ENCODE assay signal across 17 cellular contexts in genomic region chr2:236971131-236971850, GRCh38.
DNase-seq lines count a peak whose midpoint lies in the region; ATAC-seq, FAIRE-seq and TF ChIP-seq lines count a peak whose summit lies in the region.
"Had no signal": no experiment of that assay in that cellular context is flagged by ENCODE, and none has a peak within 500 bp of the region (broad histone marks: within the 10 kb centered on the region; RNA-seq: fewer than 3 reads in every experiment).

No MANE protein-coding gene starts in this region.

- no peak overlapping the region for H2BK120ac ChIP-seq in trophoblast cell (ENCODE audit: insufficient read depth, low read length, poor library complexity)
- H2BK120ac ChIP-seq in H9 (ENCODE audit: low read depth, low read length, poor library complexity, severe bottlenecking), result no peak overlapping the region
- no peak overlapping the region for H2BK120ac ChIP-seq in mesendoderm (ENCODE audit: low read depth, low read length)

- TF ChIP-seq POLR2A in gastroesophageal sphincter (IDR thresholded peaks at IDR 0.05), result no peak

- H2BK20ac ChIP-seq in H9 (ENCODE audit: low read depth, low read length, poor library complexity, severe bottlenecking), result no peak overlapping the region

- H2AK5ac ChIP-seq in trophoblast cell (ENCODE audit: low read length) (no peak overlapping the region), H9 (ENCODE audit: insufficient read length, low read length) (no peak overlapping the region), mesendoderm (ENCODE audit: low read length) (no peak overlapping the region)

- H2BK5ac ChIP-seq in trophoblast cell (ENCODE audit: low read depth, low read length, poor library complexity) (no peak overlapping the region), H9 (ENCODE audit: insufficient read length, low read length) (no peak overlapping the region), mesendoderm (ENCODE audit: low read length) (no peak overlapping the region)

- no peak overlapping the region for H3T11ph ChIP-seq in H9 (ENCODE audit: low read length)

- H4K20me1 ChIP-seq in H9 (ENCODE audit: control insufficient read depth, insufficient read depth, insufficient read length), result no peaks in the 10 kb centered on the region
- no peaks in the 10 kb centered on the region for H4K20me1 ChIP-seq in PC-3 (ENCODE audit: low read length)

- H4K5ac ChIP-seq in H9 (ENCODE audit: insufficient read length, low read depth, low read length) (no peak overlapping the region), mesendoderm (ENCODE audit: low read length) (no peak overlapping the region)

- H3K9ac ChIP-seq in trophoblast cell (ENCODE audit: low read length) (no peak overlapping the region), H9 (ENCODE audit: extremely low read depth, insufficient read length, low read length) (no peak overlapping the region), mesendoderm (ENCODE audit: low read length) (no peak overlapping the region), PC-3 (ENCODE audit: low read length) (no peak overlapping the region), kidney (ENCODE audit: low read length in 2 of 2) (no peak overlapping the region)

- no peak overlapping the region for H4K8ac ChIP-seq in trophoblast cell (ENCODE audit: low read depth, low read length)
- no peak overlapping the region for H4K8ac ChIP-seq in H9 (replicated peaks; ENCODE audit: insufficient read length, low read depth, low read length)
- H4K8ac ChIP-seq in mesendoderm (ENCODE audit: low read depth, low read length), result no peak overlapping the region

- H3K4me1 Mint-ChIP-seq in CD4-positive, alpha-beta T cell (ENCODE audit: low read depth), result peaks cover 61% of the 10 kb centered on the region
- peaks cover 50 to 55% of the 10 kb centered on the region in 2 experiments for H3K4me1 Mint-ChIP-seq in H9

- H3F3A ChIP-seq in PC-3 (ENCODE audit: low read length, unreplicated experiment), result peaks cover 4% of the 10 kb centered on the region

- H3K56ac ChIP-seq in H9 (ENCODE audit: insufficient read length, low read depth, low read length) (no peak overlapping the region), mesendoderm (ENCODE audit: low read length) (no peak overlapping the region)

- H3K27ac Mint-ChIP-seq in CD4-positive, alpha-beta T cell, result peak overlapping the region; percentile 96
- H3K27ac Mint-ChIP-seq in H9, result no peak overlapping the region; a peak in 1 of 7 replicates
- H3K27ac Mint-ChIP-seq: activated naive CD4-positive, alpha-beta T cell treated with anti-CD3 and anti-CD28 coated beads, Interleukin-2, amount 50 U/mL, for 72 hours had no signal

- H2AFZ ChIP-seq in trophoblast cell (ENCODE audit: insufficient read depth, low read length, poor library complexity) (no peak overlapping the region), H9 (ENCODE audit: low read length) (no peak overlapping the region), PC-3 (ENCODE audit: low read length) (no peak overlapping the region)

- no peaks in the 10 kb centered on the region for H3K27me3 ChIP-seq in CD4-positive, alpha-beta T cell (ENCODE audit: control insufficient read depth, insufficient read depth, low read length)
- peaks cover 36% of the 10 kb centered on the region for H3K27me3 ChIP-seq in gastroesophageal sphincter
- no peaks in the 10 kb centered on the region for H3K27me3 ChIP-seq in trophoblast cell (ENCODE audit: insufficient read depth, low read length)
- H3K27me3 ChIP-seq in H9 (ENCODE audit: insufficient read depth, low read length), result no peaks in the 10 kb centered on the region
- H3K27me3 ChIP-seq in mesendoderm (ENCODE audit: insufficient read depth, low read length, poor library complexity), result no peaks in the 10 kb centered on the region
- H3K27me3 ChIP-seq in PC-3 (ENCODE audit: low read length), result no peaks in the 10 kb centered on the region
- H3K27me3 ChIP-seq: pancreas had no signal

- no peak for FAIRE-seq in kidney (lab: Jason Lieb, UNC)
- FAIRE-seq: G401.6, pancreas had no signal

- H4K12ac ChIP-seq in trophoblast cell (ENCODE audit: low read depth, low read length), result no peak overlapping the region

- H3K14ac ChIP-seq in trophoblast cell (ENCODE audit: low read length) (no peak overlapping the region), H9 (ENCODE audit: insufficient read depth, low read length) (no peak overlapping the region)

- no peak overlapping the region for H3K18ac ChIP-seq in trophoblast cell (ENCODE audit: low read length)
- H3K18ac ChIP-seq in H9 (ENCODE audit: insufficient read length, low read depth, low read length), result no peak overlapping the region
- no peak overlapping the region for H3K18ac ChIP-seq in mesendoderm (ENCODE audit: low read length)

- DNase-seq in CD4-positive, alpha-beta T cell, result no peak
- DNase-seq in NOMO-1 treated with DMSO at 0.1 percent for 48 hours (lab: John Stamatoyannopoulos, UW; ENCODE audit: unreplicated experiment) (peak; percentile 65), trophoblast cell (no peak), H9 (no peak), mesendoderm (no peak), PC-3 (no peak), kidney (no peak)
- DNase-seq: activated T-cell treated with anti-CD3 and anti-CD28 coated beads for 4 hours; BE2C; central memory CD4-positive, alpha-beta T cell; KBM-7; NCI-H2081 treated with DMSO at 0.1 percent for 48 hours; pancreas; WERI-Rb-1 had no signal

- no peaks in the 10 kb centered on the region for H3K27me3 Mint-ChIP-seq in CD4-positive, alpha-beta T cell
- H3K27me3 Mint-ChIP-seq in H9 (ENCODE audit: low read depth), result peaks cover 8% of the 10 kb centered on the region

- H3K79me2 ChIP-seq in trophoblast cell (ENCODE audit: control insufficient read depth, insufficient read depth, low read length, poor library complexity) (no peaks in the 10 kb centered on the region), H9 (ENCODE audit: insufficient read depth, low read length) (no peaks in the 10 kb centered on the region), mesendoderm (ENCODE audit: control insufficient read depth, insufficient read depth, low read length) (no peaks in the 10 kb centered on the region), PC-3 (ENCODE audit: low read length) (no peaks in the 10 kb centered on the region)

- H3K27ac ChIP-seq in CD4-positive, alpha-beta T cell (ENCODE audit: low read depth, low read length), result no peak overlapping the region
- peak overlapping the region in 3 of 4 donors; percentile 57 to 76 (median 75) for H3K27ac ChIP-seq in gastroesophageal sphincter
- no peak overlapping the region for H3K27ac ChIP-seq in trophoblast cell (ENCODE audit: low read depth, low read length)
- no peak overlapping the region for H3K27ac ChIP-seq in H9 (ENCODE audit: insufficient read length, low read depth, low read length)
- H3K27ac ChIP-seq in mesendoderm (ENCODE audit: low read depth, low read length), result no peak overlapping the region
- no peak overlapping the region for H3K27ac ChIP-seq in PC-3 (ENCODE audit: low read length)
- H3K27ac ChIP-seq in kidney (ENCODE audit: low read depth in 2 of 2, low read length in 2 of 2), result no peak overlapping the region
- H3K27ac ChIP-seq: WERI-Rb-1 had no signal

- TF ChIP-seq CTCF in CD4-positive, alpha-beta T cell (IDR thresholded peaks at IDR 0.05), result no peak
- TF ChIP-seq CTCF in gastroesophageal sphincter (IDR thresholded peaks at IDR 0.05), result no peak
- no peak for TF ChIP-seq CTCF in H9 (conservative IDR thresholded peaks at IDR 0.05)
- TF ChIP-seq CTCF in PC-3 (conservative IDR thresholded peaks at IDR 0.05; ENCODE audit: low read depth, low read length), result no peak
- no peak for TF ChIP-seq CTCF in kidney (IDR thresholded peaks at IDR 0.05; ENCODE audit: borderline replicate concordance, extremely low read depth, insufficient read depth)

- no peak overlapping the region for H3K23ac ChIP-seq in trophoblast cell (ENCODE audit: low read length)
- H3K23ac ChIP-seq in H9 (ENCODE audit: insufficient read length, low read depth, low read length), result no peak overlapping the region
- no peak overlapping the region for H3K23ac ChIP-seq in mesendoderm (ENCODE audit: low read length)

- no peaks in the 10 kb centered on the region for H3K9me2 ChIP-seq in PC-3 (replicated peaks; ENCODE audit: low read length)

- H2BK12ac ChIP-seq in trophoblast cell (ENCODE audit: low read length) (no peak overlapping the region), H9 (ENCODE audit: insufficient read length, low read depth, low read length) (no peak overlapping the region)

- no peak for ATAC-seq in CD4-positive, alpha-beta T cell (ENCODE audit: poor library complexity)
- ATAC-seq in gastroesophageal sphincter (no peak), PC-3 (no peak)
- ATAC-seq: activated naive CD4-positive, alpha-beta T cell treated with anti-CD3 and anti-CD28 coated beads, Interleukin-2, amount 50 U/mL, for 72 hours had no signal

- H3K4me2 ChIP-seq in trophoblast cell (ENCODE audit: low read length) (no peak overlapping the region), H9 (ENCODE audit: insufficient read depth, insufficient read length, low read length) (no peak overlapping the region), mesendoderm (ENCODE audit: low read length) (no peak overlapping the region), PC-3 (ENCODE audit: low read length) (no peak overlapping the region)

- 18 to 53% methylated on average over 3 to 15 of the region's 15 CpGs for WGBS in gastroesophageal sphincter (ENCODE audit: low coverage in 1 of 2), 2 donors
- no CpG with 5 or more reads among the region's 15 CpGs for WGBS in trophoblast cell (ENCODE audit: extremely low coverage, insufficient coverage, insufficient read length)
- WGBS in H9 (ENCODE audit: extremely low coverage, insufficient read length, low lambda C conversion rate), result no CpG with 5 or more reads among the region's 15 CpGs
- no CpG with 5 or more reads among the region's 15 CpGs for WGBS in mesendoderm (ENCODE audit: extremely low coverage, insufficient coverage, low lambda C conversion rate)

- no peak overlapping the region for H3K4me3 Mint-ChIP-seq in CD4-positive, alpha-beta T cell
- no peak overlapping the region for H3K4me3 Mint-ChIP-seq in H9

- H3K4me3 ChIP-seq in gastroesophageal sphincter, result no peak overlapping the region
- no peak overlapping the region for H3K4me3 ChIP-seq in trophoblast cell (ENCODE audit: low read depth, low read length)
- no peak overlapping the region for H3K4me3 ChIP-seq in mesendoderm (ENCODE audit: low read length)
- no peak overlapping the region for H3K4me3 ChIP-seq in PC-3 (ENCODE audit: low read length)
- H3K4me3 ChIP-seq in kidney (ENCODE audit: low read length in 2 of 2), result no peak overlapping the region
- H3K4me3 ChIP-seq: pancreas had no signal

- POLR2A ChIA-PET in CD4-positive, alpha-beta T cell (lab: Charles Lee), result no interaction called here
- POLR2A ChIA-PET in PC-3 (lab: Charles Lee; ENCODE audit: unreplicated experiment), result no interaction called here

- H2BK15ac ChIP-seq in H9 (ENCODE audit: low read depth, low read length) (no peak overlapping the region), mesendoderm (replicated peaks; ENCODE audit: low read depth) (no peak overlapping the region)

- H4K91ac ChIP-seq in trophoblast cell (ENCODE audit: low read depth, low read length), result peak overlapping the region; percentile 16
- no peak overlapping the region for H4K91ac ChIP-seq in H9 (ENCODE audit: insufficient read length, low read depth, low read length)

- H3K4me1 ChIP-seq in gastroesophageal sphincter (peaks cover 0 to 9% (median 0%) of the 10 kb centered on the region in 3 donors), trophoblast cell (ENCODE audit: control insufficient read depth in 1 of 2, insufficient read depth in 2 of 2, low read length in 2 of 2) (peaks cover 19 to 25% of the 10 kb centered on the region in 2 experiments), H9 (ENCODE audit: insufficient read depth, low read length) (peaks cover 3% of the 10 kb centered on the region; the same call in 1 of the 2 replicates), mesendoderm (ENCODE audit: control insufficient read depth, low read depth, low read length) (peaks cover 8% of the 10 kb centered on the region), PC-3 (ENCODE audit: insufficient read depth, low read length) (peaks cover 24% of the 10 kb centered on the region), kidney (ENCODE audit: control insufficient read depth in 1 of 2, insufficient read depth in 1 of 2, low read depth in 1 of 2, low read length in 2 of 2) (peaks cover 11 to 20% of the 10 kb centered on the region in 2 donors)
- H3K4me1 ChIP-seq: BE2C had no signal

- peaks cover 11% of the 10 kb centered on the region for H3K79me1 ChIP-seq in trophoblast cell (ENCODE audit: low read length)
- H3K79me1 ChIP-seq in H9 (ENCODE audit: insufficient read depth, low read depth, low read length, poor library complexity, severe bottlenecking), result no peaks in the 10 kb centered on the region
- H3K79me1 ChIP-seq in mesendoderm (ENCODE audit: low read length), result no peaks in the 10 kb centered on the region

- H3K9me3 ChIP-seq in CD4-positive, alpha-beta T cell (ENCODE audit: control insufficient read depth, low read length), result no peaks in the 10 kb centered on the region
- H3K9me3 ChIP-seq in gastroesophageal sphincter (no peaks in the 10 kb centered on the region), trophoblast cell (ENCODE audit: insufficient read depth, low read depth, low read length) (no peaks in the 10 kb centered on the region), H9 (ENCODE audit: control insufficient read depth, low read depth, low read length) (no peaks in the 10 kb centered on the region), PC-3 (ENCODE audit: low read length) (no peaks in the 10 kb centered on the region), kidney (ENCODE audit: control insufficient read depth in 1 of 2, low read length in 2 of 2) (no peaks in the 10 kb centered on the region)
- H3K9me3 ChIP-seq: BE2C, pancreas had no signal

- no TSS peak for BruUV-seq in PC-3 (replicated peaks; lab: Mats Ljungman, UMichigan)

- intact Hi-C loops in CD4-positive, alpha-beta T cell (cut with DNase I, micrococcal nuclease), result no loop called here
- intact Hi-C loops in PC-3 (cut with micrococcal nuclease), result no loop called here
- intact Hi-C loops in kidney (cut with DNase I), result no loop called here

- no peak for TF ChIP-seq EP300 in gastroesophageal sphincter (IDR thresholded peaks at IDR 0.05)

- CTCF ChIA-PET in CD4-positive, alpha-beta T cell (lab: Charles Lee), result no interaction called here
- CTCF ChIA-PET in PC-3 (lab: Charles Lee), result no interaction called here

- H3K4ac ChIP-seq in trophoblast cell (ENCODE audit: low read depth, low read length) (no peak overlapping the region), H9 (ENCODE audit: low read depth, low read length) (no peak overlapping the region), mesendoderm (ENCODE audit: low read depth, low read length) (no peak overlapping the region)

- H3K9me3 Mint-ChIP-seq in CD4-positive, alpha-beta T cell, result no peaks in the 10 kb centered on the region
- H3K9me3 Mint-ChIP-seq in H9, result no peaks in the 10 kb centered on the region; a peak in 2 of 5 replicates
- H3K9me3 Mint-ChIP-seq: activated naive CD4-positive, alpha-beta T cell treated with anti-CD3 and anti-CD28 coated beads, Interleukin-2, amount 50 U/mL, for 72 hours had no signal

- no peaks in the 10 kb centered on the region for H3K23me2 ChIP-seq in H9 (ENCODE audit: insufficient read length, low read depth, low read length, poor library complexity, severe bottlenecking)

- H3K36me3 ChIP-seq in gastroesophageal sphincter, result no peaks in the 10 kb centered on the region
- no peaks in the 10 kb centered on the region for H3K36me3 ChIP-seq in trophoblast cell (ENCODE audit: control insufficient read depth in 1 of 2, insufficient read depth in 2 of 2, low read length in 2 of 2)
- H3K36me3 ChIP-seq in mesendoderm (ENCODE audit: control insufficient read depth, insufficient read depth, low read length), result no peaks in the 10 kb centered on the region
- H3K36me3 ChIP-seq in PC-3 (ENCODE audit: low read depth, low read length), result no peaks in the 10 kb centered on the region
- no peaks in the 10 kb centered on the region for H3K36me3 ChIP-seq in kidney (ENCODE audit: control insufficient read depth in 1 of 2, insufficient read depth in 2 of 2, low read length in 2 of 2)
- H3K36me3 ChIP-seq: BE2C, pancreas, WERI-Rb-1 had no signal

- H3K36me3 Mint-ChIP-seq in CD4-positive, alpha-beta T cell (ENCODE audit: low read depth), result no peaks in the 10 kb centered on the region
- H3K36me3 Mint-ChIP-seq in H9 (ENCODE audit: insufficient read depth in 1 of 3, low read depth in 3 of 3), result no peaks in the 10 kb centered on the region
- H3K36me3 Mint-ChIP-seq: activated naive CD4-positive, alpha-beta T cell treated with anti-CD3 and anti-CD28 coated beads, Interleukin-2, amount 50 U/mL, for 72 hours had no signal

Comparison
In these comparisons a context has a peak if more than half of its experiments do, and no peak if none do; other contexts are left out.
1. H3K27ac ChIP-seq: peak in gastroesophageal sphincter (3 of 4); none in CD4-positive, alpha-beta T cell (single experiment), trophoblast cell (single experiment), H9 (single experiment), mesendoderm (single experiment), PC-3 (single experiment) and kidney (0 of 2).